In the genomic region with DNA sequence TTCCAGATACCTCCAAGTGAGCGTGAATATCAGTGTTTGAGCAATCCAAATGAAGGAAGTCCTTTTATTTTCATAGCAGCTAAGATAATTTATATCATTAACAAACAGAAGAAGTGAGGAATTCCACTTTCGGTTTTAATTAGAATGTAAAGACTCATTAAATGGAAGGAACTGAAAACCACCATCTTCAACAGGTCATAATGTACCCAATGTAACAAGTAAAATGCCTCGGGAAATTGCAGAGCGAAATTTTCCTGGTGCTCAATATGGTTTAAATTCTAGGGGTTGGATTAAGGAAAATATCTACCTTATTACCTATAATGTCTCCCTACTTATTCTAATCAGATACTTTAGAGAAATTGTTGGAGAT, we compare ENCODE assay signal across 14 cellular contexts. TPM values are rescaled to one million over a fixed set of nuclear protein-coding genes. Genes with fewer than 3 reads are reported as not detected.
DNase-seq lines count a peak whose midpoint lies in the region; ATAC-seq and TF ChIP-seq lines count a peak whose summit lies in the region.
"Had no signal": no experiment of that assay in that cellular context is flagged by ENCODE, and none has a peak within 500 bp of the region (broad histone marks: within the 10 kb centered on the region; RNA-seq: fewer than 3 reads in every experiment).

No MANE protein-coding gene starts in this region.

- 55% methylated on average over 4 of the region's 4 CpGs for WGBS in suprapubic skin

- H3K9me3 Mint-ChIP-seq in activated naive CD4-positive, alpha-beta T cell treated with anti-CD3 and anti-CD28 coated beads, Interleukin-2, amount 50 U/mL, for 24 hours: no peaks in the 10 kb centered on the region
- H3K9me3 Mint-ChIP-seq: GM23338 had no signal

- H3K27me3 ChIP-seq in RWPE2 (ENCODE audit: insufficient read depth, poor library complexity, severe bottlenecking) (no peaks in the 10 kb centered on the region), suprapubic skin (no peaks in the 10 kb centered on the region)
- H3K27me3 ChIP-seq: BE2C had no signal

- peak overlapping the region; percentile 35 for H3K27ac Mint-ChIP-seq in activated naive CD4-positive, alpha-beta T cell treated with anti-CD3 and anti-CD28 coated beads, Interleukin-2, amount 50 U/mL, for 24 hours
- H3K27ac Mint-ChIP-seq: GM23338 had no signal

- no peak for DNase-seq in activated naive CD4-positive, alpha-beta T cell treated with anti-CD3 and anti-CD28 coated beads, Interleukin-2, amount 50 U/mL, for 16 hours
- DNase-seq in RWPE2 (ENCODE audit: low spot score) (no peak), epithelial cell of prostate (ENCODE audit: low read depth, low spot score) (no peak), suprapubic skin (ENCODE audit: low spot score in 2 of 2) (no peak), cerebellum (ENCODE audit: low spot score) (no peak)
- DNase-seq: BE2C; NCI-H2029; stimulated activated CD8-positive, alpha-beta memory T cell treated with anti-CD3 and anti-CD28 coated beads, Interleukin-4, amount 100 ng/mL, for 48 hours; T-helper 9 cell had no signal

- H3K27ac ChIP-seq in RWPE2 (ENCODE audit: poor library complexity, severe bottlenecking): peak overlapping the region; percentile 97
- peak overlapping the region; percentile 91 for H3K27ac ChIP-seq in epithelial cell of prostate
- peak overlapping the region; percentile 41 for H3K27ac ChIP-seq in suprapubic skin

- H3K9me3 ChIP-seq in RWPE2 (ENCODE audit: severe bottlenecking) (no peaks in the 10 kb centered on the region), suprapubic skin (no peaks in the 10 kb centered on the region)
- H3K9me3 ChIP-seq: BE2C had no signal

- H3K36me3 ChIP-seq in RWPE2 (ENCODE audit: low read depth): no peaks in the 10 kb centered on the region
- H3K36me3 ChIP-seq in suprapubic skin: no peaks in the 10 kb centered on the region
- H3K36me3 ChIP-seq: BE2C had no signal

- TF ChIP-seq CTCF in RWPE2 (IDR thresholded peaks at IDR 0.05; ENCODE audit: poor library complexity, severe bottlenecking): no peak
- TF ChIP-seq CTCF in suprapubic skin (IDR thresholded peaks at IDR 0.05): no peak

- H3K4me3 ChIP-seq in RWPE2 (ENCODE audit: severe bottlenecking) (no peak overlapping the region), suprapubic skin (no peak overlapping the region)
- H3K4me3 ChIP-seq: GM23338 had no signal

- no peaks in the 10 kb centered on the region for H3K27me3 Mint-ChIP-seq in activated naive CD4-positive, alpha-beta T cell treated with anti-CD3 and anti-CD28 coated beads, Interleukin-2, amount 50 U/mL, for 24 hours

- no peaks in the 10 kb centered on the region for H3K36me3 Mint-ChIP-seq in activated naive CD4-positive, alpha-beta T cell treated with anti-CD3 and anti-CD28 coated beads, Interleukin-2, amount 50 U/mL, for 24 hours

- peak overlapping the region; percentile 11 for H3K4me3 Mint-ChIP-seq in activated naive CD4-positive, alpha-beta T cell treated with anti-CD3 and anti-CD28 coated beads, Interleukin-2, amount 50 U/mL, for 24 hours
- H3K4me3 Mint-ChIP-seq: GM23338, neural crest cell had no signal

- H3K4me1 ChIP-seq in RWPE2 (ENCODE audit: insufficient read depth, poor library complexity, severe bottlenecking): peaks cover 23% of the 10 kb centered on the region
- H3K4me1 ChIP-seq in suprapubic skin: peaks cover 8% of the 10 kb centered on the region
- H3K4me1 ChIP-seq: BE2C had no signal

- no peak for TF ChIP-seq POLR2A in suprapubic skin (IDR thresholded peaks at IDR 0.05)

- TF ChIP-seq EP300 in suprapubic skin (IDR thresholded peaks at IDR 0.05): no peak

- ATAC-seq in RWPE2 (ENCODE audit: low read depth): no peak
- no peak for ATAC-seq in HG03469 (IDR thresholded peaks at IDR 0.05; ENCODE audit: unreplicated experiment)
- ATAC-seq in HG02840 (IDR thresholded peaks at IDR 0.05; ENCODE audit: low FRiP score, unreplicated experiment): no peak
- ATAC-seq: GM23338 had no signal

- H3K4me1 Mint-ChIP-seq in activated naive CD4-positive, alpha-beta T cell treated with anti-CD3 and anti-CD28 coated beads, Interleukin-2, amount 50 U/mL, for 24 hours: peaks cover 18% of the 10 kb centered on the region

RNA-seq across cellular contexts. Expression of a gene that starts 33.9 kb away (rescaled TPM):
- total RNA-seq in suprapubic skin (1 to 10 TPM; 3.1 to 7.4 (median 6.2) TPM), cerebellum (30.2 TPM)

RNA-seq across cellular contexts. Expression of a gene that starts 44.0 kb away (rescaled TPM):
- total RNA-seq in suprapubic skin: 1 to 10 TPM; 5.1 to 8.3 (median 6.3) TPM
- 16.8 TPM for total RNA-seq in cerebellum

Comparison
In these comparisons a context has a peak if more than half of its experiments do, and no peak if none do; other contexts are left out.
1. H3K27ac ChIP-seq: peak in every context shown above with its lines; median percentile 97 in RWPE2; 91 in epithelial cell of prostate; 41 in suprapubic skin.